ENCODE assay signal across 9 cellular contexts in the genomic region with DNA sequence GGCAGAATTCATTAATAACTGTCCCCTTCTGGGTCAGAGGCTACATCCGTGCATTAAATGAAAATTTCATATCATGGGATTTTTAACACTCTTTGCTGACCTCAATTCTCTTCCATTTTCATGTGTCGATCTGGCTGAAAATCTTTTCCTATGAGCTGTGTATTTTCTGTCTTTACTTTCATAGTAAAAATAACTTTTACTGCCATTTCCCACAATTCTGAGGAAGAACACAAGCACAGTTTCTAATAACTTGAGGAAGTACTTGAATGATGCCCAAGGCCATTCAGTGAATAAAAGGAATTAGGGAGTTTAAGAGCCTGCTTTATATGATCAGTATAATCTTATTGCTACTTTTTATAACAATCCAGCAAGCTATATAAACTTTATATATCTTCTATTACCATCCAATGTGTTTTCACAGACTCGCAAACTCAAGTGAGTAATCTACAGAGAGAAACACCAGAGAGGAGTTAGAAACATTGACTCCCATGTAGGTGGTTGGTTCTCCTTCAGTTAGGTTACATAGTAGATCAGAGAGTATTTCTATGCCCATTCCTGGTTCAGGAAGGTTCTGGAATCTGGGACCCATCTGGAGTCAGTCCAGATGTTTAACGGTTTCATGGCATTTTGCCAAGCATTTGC.
"Had no signal": no experiment of that assay in that cellular context is flagged by ENCODE, and none has a peak within 500 bp of the region (broad histone marks: within the 10 kb centered on the region; RNA-seq: fewer than 3 reads in every experiment).

No MANE protein-coding gene starts in this region.

- H3K27ac ChIP-seq: GM23248, HL-60 had no signal

- H3K9me3 Mint-ChIP-seq: HFFc6 had no signal

- H3K9ac ChIP-seq: GM23248 had no signal

- H3K4me3 Mint-ChIP-seq: HFFc6, IgD-negative memory B cell had no signal

- H3K36me3 ChIP-seq: HAP-1 had no signal

- H3K27me3 Mint-ChIP-seq: IgD-negative memory B cell had no signal

- H2AFZ ChIP-seq: GM23248 had no signal

- FAIRE-seq: HepG2 had no signal

- DNase-seq: GM23248, GOT3, H7, HFFc6 had no signal

- H3K9me3 ChIP-seq: HAP-1 had no signal

- ATAC-seq: HCT116, HepG2 had no signal

- H3K36me3 Mint-ChIP-seq: IgD-negative memory B cell had no signal

- H3K27ac Mint-ChIP-seq: HFFc6, IgD-negative memory B cell had no signal

- H3K4me1 ChIP-seq: HAP-1 had no signal

- H3K4me3 ChIP-seq: GM23248, HAP-1 had no signal
